In the genomic region with DNA sequence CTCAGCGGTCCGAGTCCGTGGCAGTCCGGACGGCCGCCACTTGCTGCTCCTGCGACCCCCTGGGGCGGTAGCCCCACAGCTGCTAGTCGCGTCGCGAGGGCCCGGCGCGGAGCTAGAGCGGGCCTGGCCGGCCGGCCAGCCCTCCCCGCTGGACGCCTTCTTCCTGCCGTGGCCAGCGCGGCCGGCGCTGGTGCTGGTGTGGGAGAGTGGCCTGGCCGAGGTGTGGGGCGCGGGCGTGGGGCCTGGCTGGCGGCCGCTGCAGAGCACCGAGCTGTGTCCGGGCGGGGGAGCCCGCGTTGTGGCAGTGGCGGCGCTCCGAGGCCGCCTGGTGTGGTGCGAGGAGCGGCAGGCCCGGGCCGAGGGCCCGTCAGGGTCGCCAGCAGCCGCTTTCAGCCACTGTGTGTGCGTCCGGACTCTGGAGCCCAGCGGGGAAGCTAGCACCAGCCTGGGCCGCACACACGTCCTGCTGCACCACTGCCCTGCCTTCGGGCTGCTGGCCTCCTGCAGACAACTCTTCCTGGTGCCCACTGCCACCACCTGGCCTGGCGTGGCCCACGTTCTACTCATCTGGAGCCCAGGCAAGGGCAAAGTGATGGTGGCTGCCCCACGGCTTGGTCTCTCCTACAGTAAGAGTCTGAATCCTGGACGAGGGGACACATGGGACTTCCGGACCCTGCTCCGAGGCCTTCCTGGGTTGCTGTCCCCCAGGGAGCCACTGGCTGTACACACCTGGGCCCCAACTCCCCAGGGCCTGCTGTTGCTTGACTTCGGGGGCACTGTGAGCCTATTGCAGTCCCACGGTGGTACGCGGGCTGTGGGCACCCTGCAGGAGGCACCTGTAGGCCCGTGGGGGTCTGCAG, we compare ENCODE assay signal across 8 cellular contexts. TPM values are rescaled to one million over a fixed set of nuclear protein-coding genes. Genes with fewer than 3 reads are reported as not detected.
DNase-seq lines count a peak whose midpoint lies in the region; ATAC-seq, FAIRE-seq and TF ChIP-seq lines count a peak whose summit lies in the region.

No MANE protein-coding gene starts in this region.

- peak overlapping the region; percentile 79 to 89 (median 87) for H3K4me3 Mint-ChIP-seq in CD4-positive, alpha-beta memory T cell

- FAIRE-seq in H1 (lab: Jason Lieb, UNC), result no peak

- H3K27ac ChIP-seq in CD4-positive, alpha-beta memory T cell (ENCODE audit: low read depth, low read length), result peak overlapping the region; percentile 90
- H3K27ac ChIP-seq in VCaP (peak overlapping the region; percentile 85), H1 (ENCODE audit: low read depth, low read length) (no peak overlapping the region), mesodermal cell (ENCODE audit: low read depth, low read length, severe bottlenecking) (no peak overlapping the region), upper lobe of right lung (peak overlapping the region; percentile 98)

- ATAC-seq in GM19328 (IDR thresholded peaks at IDR 0.05; ENCODE audit: unreplicated experiment) (peak; percentile 19), HG03378 (IDR thresholded peaks at IDR 0.05; ENCODE audit: unreplicated experiment) (peak; percentile 20), upper lobe of right lung (peak; percentile 67)

- no peak overlapping the region; the same call in 1 of the 2 replicates for H2BK12ac ChIP-seq in H1 (ENCODE audit: low read depth, low read length)

- TF ChIP-seq POLR2A in H1 (IDR thresholded peaks at IDR 0.05; ENCODE audit: control extremely low read depth in 1 of 2, low read depth in 2 of 2, low read length in 2 of 2), result no peak; a peak in 1 of 3 replicates

- no peak overlapping the region for H2BK20ac ChIP-seq in H1 (ENCODE audit: low read length)

- no peak for TF ChIP-seq RAD21 in H1 (IDR thresholded peaks at IDR 0.05 in 1 of 2, conservative IDR thresholded peaks at IDR 0.05 in 1 of 2; ENCODE audit: low read depth in 2 of 2, low read length in 2 of 2)

- TF ChIP-seq EP300 in H1 (IDR thresholded peaks at IDR 0.05; ENCODE audit: borderline replicate concordance in 1 of 2, low read depth in 2 of 2, low read length in 2 of 2), result no peak

- H3K4ac ChIP-seq in H1 (replicated peaks; ENCODE audit: insufficient read length, low read depth, low read length), result no peak overlapping the region

- H2AK5ac ChIP-seq in H1 (ENCODE audit: low read depth, low read length), result no peak overlapping the region

- H3K36me3 ChIP-seq in CD4-positive, alpha-beta memory T cell (ENCODE audit: insufficient read depth, low read length), result no peaks in the 10 kb centered on the region
- H3K36me3 ChIP-seq in H1 (ENCODE audit: control insufficient read depth in 2 of 4, insufficient read depth in 4 of 4, low read length in 3 of 4) (no peaks in the 10 kb centered on the region), mesodermal cell (ENCODE audit: control insufficient read depth, insufficient read depth, low read length) (peaks cover 33% of the 10 kb centered on the region), upper lobe of right lung (no peaks in the 10 kb centered on the region)

- peaks cover 0 to 2% (median 0%) of the 10 kb centered on the region in 8 donors for H3K9me3 Mint-ChIP-seq in CD4-positive, alpha-beta memory T cell

- no peaks in the 10 kb centered on the region for H3K27me3 Mint-ChIP-seq in CD4-positive, alpha-beta memory T cell

- H4K8ac ChIP-seq in H1 (ENCODE audit: extremely low read depth, insufficient read depth, low read length), result peak overlapping the region; percentile 83

- intact Hi-C loops in CD4-positive, alpha-beta memory T cell (cut with micrococcal nuclease), result loop anchor here (1.0 to 2.0 kb wide), 5 partner anchors 9 to 247 kb away; partner anchors contain the start of genes ARMH3, NOLC1 and OGA
- intact Hi-C loops in upper lobe of right lung (cut with DNase I), result no loop called here

- peaks cover 19 to 39% (median 31%) of the 10 kb centered on the region in 4 donors for H3K4me1 Mint-ChIP-seq in CD4-positive, alpha-beta memory T cell

- no peak overlapping the region for H2BK120ac ChIP-seq in H1 (replicated peaks; ENCODE audit: low read depth, low read length)

- peak overlapping the region in 3 of 4 experiments; percentile 45 to 64 (median 56); a peak in 5 of 7 replicates for H3K9ac ChIP-seq in H1 (replicated peaks in 1 of 4; ENCODE audit: extremely low read depth in 1 of 4, low read depth in 3 of 4, low read length in 3 of 4)

- H2BK15ac ChIP-seq in H1 (ENCODE audit: low read length), result peak overlapping the region; percentile 97; the same call in 1 of the 2 replicates

- DNase-seq in CD4-positive, alpha-beta memory T cell, result peak in 3 of 5 donors; percentile 12 to 24 (median 17)
- no peak for DNase-seq in H1 (ENCODE audit: low read depth in 1 of 2, low spot score in 2 of 2)
- DNase-seq in upper lobe of right lung, result no peak
- no peak for DNase-seq in GF-D8 (lab: John Stamatoyannopoulos, UW)

- no peak overlapping the region; the same call in 1 of the 2 replicates for H2AFZ ChIP-seq in H1 (ENCODE audit: low read length)

- H3K56ac ChIP-seq in H1 (replicated peaks; ENCODE audit: insufficient read length, low read depth, low read length), result no peak overlapping the region

- peaks cover 2% of the 10 kb centered on the region; the same call in 1 of the 2 replicates for H3K79me1 ChIP-seq in H1 (ENCODE audit: low read depth, low read length)

- no peak overlapping the region for H3K23ac ChIP-seq in H1 (ENCODE audit: insufficient read length)

- CTCF ChIA-PET in CD4-positive, alpha-beta memory T cell (lab: Charles Lee; ENCODE audit: partially characterized antibody), result interaction anchor here (1.0 to 1.3 kb wide), 5 partner anchors 10 to 225 kb away, joined by 3 to 7 read pairs (median 3); partner anchors contain the start of gene ARMH3
- CTCF ChIA-PET in H1 (lab: Charles Lee; ENCODE audit: partially characterized antibody), result interaction anchor here (0.9 to 7.7 kb wide), 8 partner anchors 9 to 225 kb away, joined by 3 to 72 read pairs (median 12); no protein-coding TSS in a partner anchor

- no peaks in the 10 kb centered on the region for H3K27me3 ChIP-seq in CD4-positive, alpha-beta memory T cell (ENCODE audit: insufficient read depth, low read length)
- H3K27me3 ChIP-seq in H1 (replicated peaks in 1 of 4; ENCODE audit: control insufficient read depth in 3 of 4, extremely low read depth in 1 of 4, insufficient read depth in 3 of 4, low read length in 3 of 4), result peaks cover 0 to 3% (median 1%) of the 10 kb centered on the region in 4 experiments; a peak in 1 of 7 replicates
- no peaks in the 10 kb centered on the region for H3K27me3 ChIP-seq in upper lobe of right lung

- peak overlapping the region; percentile 61 to 91 (median 89) for H3K27ac Mint-ChIP-seq in CD4-positive, alpha-beta memory T cell

- TF ChIP-seq CTCF in VCaP (conservative IDR thresholded peaks at IDR 0.05) (no peak), H1 (IDR thresholded peaks at IDR 0.05; ENCODE audit: control extremely low read depth in 1 of 3, insufficient read depth in 1 of 3, low read depth in 1 of 3, low read length in 3 of 3) (no peak), upper lobe of right lung (IDR thresholded peaks at IDR 0.05) (peak; percentile 4)

- H4K20me1 ChIP-seq in H1 (replicated peaks in 1 of 2; ENCODE audit: control insufficient read depth in 1 of 2, insufficient read depth in 2 of 2, low read length in 2 of 2), result peaks cover 4 to 11% of the 10 kb centered on the region in 2 experiments

- H3K23me2 ChIP-seq in H1 (ENCODE audit: low read depth, low read length), result no peaks in the 10 kb centered on the region; the same call in 1 of the 2 replicates

- H2BK5ac ChIP-seq in H1 (ENCODE audit: low read depth, low read length), result no peak overlapping the region; the same call in 1 of the 2 replicates

- H4K5ac ChIP-seq in H1 (ENCODE audit: insufficient read length, low read depth, low read length), result no peak overlapping the region

- H3K9me3 ChIP-seq in CD4-positive, alpha-beta memory T cell (ENCODE audit: control insufficient read depth in 1 of 2, low read length in 2 of 2), result no peaks in the 10 kb centered on the region
- H3K9me3 ChIP-seq in H1 (ENCODE audit: insufficient read depth in 2 of 2, low read depth in 1 of 2, low read length in 1 of 2) (no peaks in the 10 kb centered on the region), mesodermal cell (ENCODE audit: control insufficient read depth, low read length) (no peaks in the 10 kb centered on the region), upper lobe of right lung (no peaks in the 10 kb centered on the region)

- peak overlapping the region; percentile 51 to 86 for H3K4me2 ChIP-seq in H1 (ENCODE audit: insufficient read depth in 1 of 2, low read depth in 2 of 2, low read length in 2 of 2)

- H3K18ac ChIP-seq in H1 (ENCODE audit: extremely low read depth, low read length), result no peak overlapping the region; the same call in 1 of the 2 replicates

- peaks cover 0 to 16% of the 10 kb centered on the region in 2 donors for H3K36me3 Mint-ChIP-seq in CD4-positive, alpha-beta memory T cell

- peak overlapping the region; percentile 4 for H4K91ac ChIP-seq in H1 (replicated peaks; ENCODE audit: insufficient read length, low read length)

- H3K79me2 ChIP-seq in H1 (ENCODE audit: control insufficient read depth in 1 of 2, insufficient read depth in 2 of 2, low read length in 2 of 2), result no peaks in the 10 kb centered on the region

- H3K4me3 ChIP-seq in CD4-positive, alpha-beta memory T cell (ENCODE audit: low read length in 2 of 2), result peak overlapping the region; percentile 49 to 57
- peak overlapping the region; percentile 71 to 86 (median 77) for H3K4me3 ChIP-seq in H1 (ENCODE audit: extremely low read depth in 1 of 4, insufficient read depth in 2 of 4, low read depth in 3 of 4, low read length in 4 of 4)
- H3K4me3 ChIP-seq in mesodermal cell (ENCODE audit: extremely low read depth, insufficient read depth, low read length, poor library complexity, severe bottlenecking), result peak overlapping the region; percentile 84
- H3K4me3 ChIP-seq in upper lobe of right lung, result peak overlapping the region; percentile 96

- 24% methylated on average over 47 of the region's 64 CpGs; no CpG with 5 or more reads in 1 of the 2 experiments for WGBS in H1 (ENCODE audit: extremely low coverage in 1 of 2, insufficient coverage in 1 of 2, insufficient read length in 1 of 2, insufficient replicate concordance in 2 of 2, low coverage in 1 of 2, low lambda C conversion rate in 2 of 2, missing lambda C conversion rate in 1 of 2), 2 experiments
- WGBS in mesodermal cell (ENCODE audit: insufficient coverage in 2 of 2), 2 experiments, result 15 to 20% methylated on average over 48 to 60 of the region's 64 CpGs

- no peak overlapping the region for H3K14ac ChIP-seq in H1 (ENCODE audit: insufficient read length)

- peaks cover 42% of the 10 kb centered on the region for H3K4me1 ChIP-seq in CD4-positive, alpha-beta memory T cell (ENCODE audit: insufficient read depth, low read length)
- H3K4me1 ChIP-seq in H1 (replicated peaks in 1 of 4; ENCODE audit: control insufficient read depth in 3 of 4, insufficient read depth in 4 of 4, low read length in 3 of 4), result peaks cover 0 to 8% (median 4%) of the 10 kb centered on the region in 4 experiments; a peak in 5 of 7 replicates
- H3K4me1 ChIP-seq in mesodermal cell (ENCODE audit: control insufficient read depth, insufficient read depth, low read length, poor library complexity, severe bottlenecking), result peaks cover 9% of the 10 kb centered on the region
- H3K4me1 ChIP-seq in upper lobe of right lung, result peaks cover 34% of the 10 kb centered on the region

- POLR2A ChIA-PET in CD4-positive, alpha-beta memory T cell (lab: Charles Lee; ENCODE audit: partially characterized antibody), result interaction anchor here (0.8 to 4.3 kb wide), 8 partner anchors 10 to 282 kb away, joined by 3 to 49 read pairs (median 4); partner anchors contain the start of genes ARMH3, LDB1 and NPM3
- POLR2A ChIA-PET in H1 (lab: Charles Lee; ENCODE audit: partially characterized antibody), result interaction anchor here (0.5 to 3.3 kb wide), 9 partner anchors 8 to 247 kb away, joined by 3 to 13 read pairs (median 3); partner anchors contain the start of genes ARMH3 and OGA

RNA-seq across cellular contexts. Expression of gene HPS6, which starts 0.6 kb away (rescaled TPM):
- 10 to 100 TPM; 25.1 to 27.9 TPM for total RNA-seq in CD4-positive, alpha-beta memory T cell
- polyA plus RNA-seq in CD4-positive, alpha-beta memory T cell, result 10 to 100 TPM; 27.0 to 27.1 TPM
- total RNA-seq in H1 (2021; fragmentation: NEBNext Ultra II Directional; extraction: Animal tissue kit (Norgen Biotek cat#: 25700)), result 16.2 and 17.7 TPM in 2 replicates
- polyA plus RNA-seq in H1 (2011; rRNA removed), result 10.2 and 12.3 TPM in 2 replicates
- polyA plus RNA-seq in H1 (2011; cell fraction: cytosol; rRNA removed), result 8.5 TPM
- polyA plus RNA-seq in H1 (2011; cell fraction: nucleus; rRNA removed), result 9.5 TPM
- polyA plus RNA-seq in H1 (2012, experiment 1 of 2), result 7.7 to 13.0 TPM (median 11.5 TPM) in 4 replicates
- polyA plus RNA-seq in H1 (2012, experiment 2 of 2), result 14.0 TPM
- 8.3 TPM for polyA plus RNA-seq in H1 (2013, experiment 1 of 2)
- polyA plus RNA-seq in H1 (2013, experiment 2 of 2), result 8.2 TPM
- polyA minus RNA-seq in H1 (2011; rRNA and poly(A)+ RNA removed), result 8.9 and 10.7 TPM in 2 replicates
- polyA minus RNA-seq in H1 (2011; cell fraction: cytosol; rRNA and poly(A)+ RNA removed), result 10.3 TPM
- polyA minus RNA-seq in H1 (2011; cell fraction: nucleus; rRNA and poly(A)+ RNA removed), result 7.0 TPM
- polyA plus RNA-seq in mesodermal cell (2013, experiment 1 of 2), result 13.6 TPM
- polyA plus RNA-seq in mesodermal cell (2013, experiment 2 of 2), result 10.6 TPM
- total RNA-seq in upper lobe of right lung, result 22.6 TPM

RNA-seq across cellular contexts. Expression of gene ARMH3, which starts 9.8 kb away (rescaled TPM):
- 10 to 100 TPM; 31.4 to 31.8 TPM for total RNA-seq in CD4-positive, alpha-beta memory T cell
- 10 to 100 TPM; 21.9 to 28.7 TPM for polyA plus RNA-seq in CD4-positive, alpha-beta memory T cell
- total RNA-seq in H1 (2021; fragmentation: NEBNext Ultra II Directional; extraction: Animal tissue kit (Norgen Biotek cat#: 25700)), result 16.1 and 18.3 TPM in 2 replicates
- 10.6 and 11.6 TPM in 2 replicates for polyA plus RNA-seq in H1 (2011; rRNA removed)
- polyA plus RNA-seq in H1 (2011; cell fraction: cytosol; rRNA removed), result 13.3 TPM
- polyA plus RNA-seq in H1 (2011; cell fraction: nucleus; rRNA removed), result 12.0 TPM
- 14.2 to 17.2 TPM (median 14.8 TPM) in 4 replicates for polyA plus RNA-seq in H1 (2012, experiment 1 of 2)
- 5.2 TPM for polyA plus RNA-seq in H1 (2012, experiment 2 of 2)
- 8.1 TPM for polyA plus RNA-seq in H1 (2013, experiment 1 of 2)
- 7.0 TPM for polyA plus RNA-seq in H1 (2013, experiment 2 of 2)
- 19.0 and 24.4 TPM in 2 replicates for polyA minus RNA-seq in H1 (2011; rRNA and poly(A)+ RNA removed)
- 12.8 TPM for polyA minus RNA-seq in H1 (2011; cell fraction: cytosol; rRNA and poly(A)+ RNA removed)
- polyA minus RNA-seq in H1 (2011; cell fraction: nucleus; rRNA and poly(A)+ RNA removed), result 18.9 TPM
- 11.8 TPM for polyA plus RNA-seq in mesodermal cell (2013, experiment 1 of 2)
- 10.6 TPM for polyA plus RNA-seq in mesodermal cell (2013, experiment 2 of 2)
- total RNA-seq in upper lobe of right lung, result 37.2 TPM

RNA-seq across cellular contexts. Expression of gene LDB1, which starts 54.4 kb away (rescaled TPM):
- 100 to 1,000 TPM; 131 to 135 TPM for total RNA-seq in CD4-positive, alpha-beta memory T cell
- 10 to 100 TPM in 1 of 2 donors, 1 to 10 TPM in 1; 10.0 to 48.6 TPM for polyA plus RNA-seq in CD4-positive, alpha-beta memory T cell
- 88.4 and 88.8 TPM in 2 replicates for total RNA-seq in H1 (2021; fragmentation: NEBNext Ultra II Directional; extraction: Animal tissue kit (Norgen Biotek cat#: 25700))
- 138 and 170 TPM in 2 replicates for polyA plus RNA-seq in H1 (2011; rRNA removed)
- 134 TPM for polyA plus RNA-seq in H1 (2011; cell fraction: cytosol; rRNA removed)
- polyA plus RNA-seq in H1 (2011; cell fraction: nucleus; rRNA removed), result 345 TPM
- polyA plus RNA-seq in H1 (2012, experiment 1 of 2), result 91.5 to 105 TPM (median 97.6 TPM) in 4 replicates
- polyA plus RNA-seq in H1 (2012, experiment 2 of 2), result 61.4 TPM
- polyA plus RNA-seq in H1 (2013, experiment 1 of 2), result 72.4 TPM
- 63.4 TPM for polyA plus RNA-seq in H1 (2013, experiment 2 of 2)
- 136 and 173 TPM in 2 replicates for polyA minus RNA-seq in H1 (2011; rRNA and poly(A)+ RNA removed)
- polyA minus RNA-seq in H1 (2011; cell fraction: cytosol; rRNA and poly(A)+ RNA removed), result 72.1 TPM
- polyA minus RNA-seq in H1 (2011; cell fraction: nucleus; rRNA and poly(A)+ RNA removed), result 91.2 TPM
- 112 TPM for polyA plus RNA-seq in mesodermal cell (2013, experiment 1 of 2)
- polyA plus RNA-seq in mesodermal cell (2013, experiment 2 of 2), result 92.3 TPM
- total RNA-seq in upper lobe of right lung, result 60.1 TPM

Comparison
In these comparisons a context has a peak if more than half of its experiments do, and no peak if none do; other contexts are left out.
1. DNase-seq: peak in CD4-positive, alpha-beta memory T cell (3 of 5); none in H1 (0 of 2), upper lobe of right lung (single experiment) and GF-D8 (single experiment).
2. H3K27ac ChIP-seq: peak in CD4-positive, alpha-beta memory T cell (single experiment), VCaP (single experiment) and upper lobe of right lung (single experiment); none in H1 (single experiment) and mesodermal cell (single experiment).
3. Peak in every context shown above with its lines, with median percentiles within 50 percentile points of each other: H3K4me3 ChIP-seq and ATAC-seq.